ENCODE assay signal across 19 cellular contexts in genomic region chr3:125389282-125389681, GRCh38. TPM values are rescaled to one million over a fixed set of nuclear protein-coding genes. Genes with fewer than 3 reads are reported as not detected.
DNase-seq lines count a peak whose midpoint lies in the region; ATAC-seq, FAIRE-seq and TF ChIP-seq lines count a peak whose summit lies in the region.
"Had no signal": no experiment of that assay in that cellular context is flagged by ENCODE, and none has a peak within 500 bp of the region (broad histone marks: within the 10 kb centered on the region; RNA-seq: fewer than 3 reads in every experiment).

No MANE protein-coding gene starts in this region.

- no peaks in the 10 kb centered on the region for H3K9me3 Mint-ChIP-seq in activated T-cell treated with anti-CD3 and anti-CD28 coated beads, Interleukin-2, amount 50 U/mL, for 4 hours
- H3K9me3 Mint-ChIP-seq in neural crest cell, result no peaks in the 10 kb centered on the region
- H3K9me3 Mint-ChIP-seq in stimulated activated naive CD8-positive, alpha-beta T cell treated with anti-CD3 and anti-CD28 coated beads, Interleukin-15, amount 100 ng/mL, for 72 hours, result no peaks in the 10 kb centered on the region

- H3K4me3 Mint-ChIP-seq in activated T-cell treated with anti-CD3 and anti-CD28 coated beads, Interleukin-2, amount 50 U/mL, for 4 hours, result peak overlapping the region; percentile 2
- H3K4me3 Mint-ChIP-seq in T-helper 17 cell (peak overlapping the region; percentile 64), neural crest cell (no peak overlapping the region)
- H3K4me3 Mint-ChIP-seq in stimulated activated naive CD8-positive, alpha-beta T cell treated with anti-CD3 and anti-CD28 coated beads, Interleukin-15, amount 100 ng/mL, for 72 hours, result peak overlapping the region in 1 of 2 donors; percentile 22
- H3K4me3 Mint-ChIP-seq: CD14-positive monocyte had no signal

- H3K9me3 ChIP-seq in DND-41 (ENCODE audit: insufficient read depth, low read length, severe bottlenecking) (no peaks in the 10 kb centered on the region), T-helper 17 cell (ENCODE audit: control insufficient read depth, low read length, poor library complexity, severe bottlenecking) (no peaks in the 10 kb centered on the region)
- H3K9me3 ChIP-seq: A549, HAP-1 had no signal

- H3K27ac ChIP-seq in DND-41 (ENCODE audit: low read length), result no peak overlapping the region
- H3K27ac ChIP-seq: A549 had no signal

- no peak overlapping the region for H3K4me2 ChIP-seq in DND-41 (ENCODE audit: insufficient read depth, low read length)
- H3K4me2 ChIP-seq: A549 had no signal

- no peak for TF ChIP-seq CTCF in DND-41 (IDR thresholded peaks at IDR 0.05; ENCODE audit: borderline replicate concordance, extremely low read depth, low read length, poor library complexity, severe bottlenecking)
- no peak for TF ChIP-seq CTCF in neural crest cell (conservative IDR thresholded peaks at IDR 0.05)

- no peaks in the 10 kb centered on the region for H3K36me3 Mint-ChIP-seq in activated T-cell treated with anti-CD3 and anti-CD28 coated beads, Interleukin-2, amount 50 U/mL, for 4 hours (ENCODE audit: insufficient read depth)
- H3K36me3 Mint-ChIP-seq in T-helper 17 cell (ENCODE audit: low read depth) (peaks cover 5% of the 10 kb centered on the region), neural crest cell (ENCODE audit: low read depth) (no peaks in the 10 kb centered on the region)
- H3K36me3 Mint-ChIP-seq: CD14-positive monocyte had no signal

- no peak for ATAC-seq in activated T-cell treated with anti-CD3 and anti-CD28 coated beads, Interleukin-2, amount 50 U/mL, for 4 hours
- ATAC-seq in DND-41 (ENCODE audit: insufficient read depth, low read depth), result peak; percentile 44; the same call in 1 of the 3 replicates
- ATAC-seq in T-helper 17 cell, result no peak
- ATAC-seq in stimulated activated naive CD8-positive, alpha-beta T cell treated with anti-CD3 and anti-CD28 coated beads, Interleukin-15, amount 100 ng/mL, for 72 hours, result no peak
- ATAC-seq: A549 had no signal

- peaks cover 14% of the 10 kb centered on the region for H3K4me1 Mint-ChIP-seq in activated T-cell treated with anti-CD3 and anti-CD28 coated beads, Interleukin-2, amount 50 U/mL, for 4 hours (ENCODE audit: low read depth)
- H3K4me1 Mint-ChIP-seq in T-helper 17 cell (peaks cover 14% of the 10 kb centered on the region), neural crest cell (no peaks in the 10 kb centered on the region)
- H3K4me1 Mint-ChIP-seq in stimulated activated naive CD8-positive, alpha-beta T cell treated with anti-CD3 and anti-CD28 coated beads, Interleukin-15, amount 100 ng/mL, for 72 hours, result peaks cover 23% of the 10 kb centered on the region

- no peak for DNase-seq in activated T-cell treated with anti-CD3 and anti-CD28 coated beads, Interleukin-2, amount 50 U/mL, for 4 hours
- no peak for DNase-seq in activated T-cell treated with anti-CD3 and anti-CD28 coated beads, Interleukin-2, amount 50 U/mL, for 1 hour
- DNase-seq in DND-41 (peak; percentile 19), T-helper 17 cell (no peak), neural crest cell (ENCODE audit: low read depth, low spot score) (no peak), HK-2 (ENCODE audit: unreplicated experiment) (no peak), GM12891 (ENCODE audit: insufficient read length, low spot score) (no peak)
- no peak for DNase-seq in stimulated activated naive CD8-positive, alpha-beta T cell treated with anti-CD3 and anti-CD28 coated beads, Interleukin-15, amount 100 ng/mL, for 72 hours
- DNase-seq: Caco-2, DMS153, EL, KG1, NCI-H1436 treated with DMSO at 0.1 percent for 48 hours, NCI-H2081, NCI-H510A, NCI-H82 had no signal

- FAIRE-seq in GM12891 (lab: Jason Lieb, UNC), result no peak
- FAIRE-seq: A549 had no signal

- no peak overlapping the region for H2AFZ ChIP-seq in DND-41 (ENCODE audit: low read depth, low read length)

- no peaks in the 10 kb centered on the region for H3K4me1 ChIP-seq in DND-41 (ENCODE audit: insufficient read depth, low read length)
- H3K4me1 ChIP-seq: A549, Caco-2 had no signal

- H3K36me3 ChIP-seq in DND-41 (ENCODE audit: insufficient read depth, low read length), result no peaks in the 10 kb centered on the region
- H3K36me3 ChIP-seq: HAP-1 had no signal

- H3K9ac ChIP-seq in DND-41 (ENCODE audit: low read depth, low read length), result no peak overlapping the region

- no peak overlapping the region for H3K4me3 ChIP-seq in DND-41 (ENCODE audit: low read depth in 1 of 2, low read length in 2 of 2)
- H3K4me3 ChIP-seq: A549, HAP-1 had no signal

- no peaks in the 10 kb centered on the region for H3K79me2 ChIP-seq in DND-41 (ENCODE audit: insufficient read depth, low read length)

- no peaks in the 10 kb centered on the region for H3K27me3 ChIP-seq in DND-41 (ENCODE audit: insufficient read depth, low read length, poor library complexity)

- H3K27ac Mint-ChIP-seq in T-helper 17 cell (no peak overlapping the region), neural crest cell (ENCODE audit: unreplicated experiment) (peak overlapping the region; percentile 21)
- no peak overlapping the region for H3K27ac Mint-ChIP-seq in stimulated activated naive CD8-positive, alpha-beta T cell treated with anti-CD3 and anti-CD28 coated beads, Interleukin-15, amount 100 ng/mL, for 72 hours
- H3K27ac Mint-ChIP-seq: CD14-positive monocyte had no signal

- no peaks in the 10 kb centered on the region for H4K20me1 ChIP-seq in DND-41 (ENCODE audit: insufficient read depth, low read length)

- TF ChIP-seq POLR2A in GM12891 (IDR thresholded peaks at IDR 0.05; ENCODE audit: low read depth, low read length), result no peak

- peaks cover 5% of the 10 kb centered on the region for H3K27me3 Mint-ChIP-seq in activated T-cell treated with anti-CD3 and anti-CD28 coated beads, Interleukin-2, amount 50 U/mL, for 4 hours (ENCODE audit: low read depth)
- H3K27me3 Mint-ChIP-seq in T-helper 17 cell (peaks cover 33% of the 10 kb centered on the region), neural crest cell (ENCODE audit: low read depth) (no peaks in the 10 kb centered on the region)
- no peaks in the 10 kb centered on the region for H3K27me3 Mint-ChIP-seq in stimulated activated naive CD8-positive, alpha-beta T cell treated with anti-CD3 and anti-CD28 coated beads, Interleukin-15, amount 100 ng/mL, for 72 hours

TF ChIP-seq in GM12891, 5 proteins besides CTCF, POLR2A, EP300 and RAD21:
- TF ChIP-seq SPI1 (IDR thresholded peaks at IDR 0.05; ENCODE audit: low read depth, low read length) (no peak; the same call in 1 of the 2 replicates), POLR2AphosphoS5 (IDR thresholded peaks at IDR 0.05; ENCODE audit: low read depth, low read length) (no peak), PAX5 (IDR thresholded peaks at IDR 0.05; ENCODE audit: insufficient read depth, low read length, severe bottlenecking) (no peak), TAF1 (IDR thresholded peaks at IDR 0.05; ENCODE audit: low read depth, low read length) (no peak), POU2F2 (IDR thresholded peaks at IDR 0.05; ENCODE audit: low read depth, low read length) (no peak)

RNA-seq across cellular contexts. Expression of gene ZNF148, which starts 14.2 kb away (rescaled TPM):
- total RNA-seq in activated T-cell treated with anti-CD3 and anti-CD28 coated beads, Interleukin-2, amount 50 U/mL, for 4 hours, result 10 to 100 TPM; 28.9 to 31.1 (median 29.6) TPM
- total RNA-seq in T-helper 17 cell (10 to 100 TPM; 40.0 to 40.8 TPM), neural crest cell (38.1 and 38.3 TPM in 2 replicates)
- 12.2 TPM for polyA plus RNA-seq in GM12891 (2012; ENCODE audit: low read depth, missing spikeins)
